31 cellular contexts compared by ENCODE assay signal in the genomic region with DNA sequence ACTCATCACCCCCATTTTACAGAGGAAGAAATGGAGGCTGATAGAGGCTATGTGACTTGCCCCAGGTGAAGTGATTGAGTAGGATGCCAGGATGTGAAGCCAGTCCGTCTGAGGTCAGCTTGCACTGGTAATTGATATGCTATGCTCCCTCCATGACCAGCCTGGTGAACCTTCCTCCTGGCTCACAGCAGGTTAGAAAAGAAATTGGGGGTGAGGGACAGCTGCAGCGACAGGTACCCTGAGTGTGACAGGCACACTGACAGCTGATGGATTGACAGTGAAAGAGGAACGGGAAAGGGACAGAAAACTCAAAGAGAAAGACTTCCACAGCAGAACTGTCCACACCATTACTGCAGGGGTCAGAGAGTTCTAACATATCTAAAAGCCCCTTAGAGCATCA.
"Had no signal": no experiment of that assay in that cellular context is flagged by ENCODE, and none has a peak within 500 bp of the region (broad histone marks: within the 10 kb centered on the region; RNA-seq: fewer than 3 reads in every experiment).

No MANE protein-coding gene starts in this region.

- H3K36me3 ChIP-seq: ascending aorta, breast epithelium, cardiac muscle cell, colonic mucosa, gastroesophageal sphincter, heart right ventricle had no signal

- H3K4me3 ChIP-seq: ascending aorta, breast epithelium, cardiac muscle cell, colonic mucosa, dorsolateral prefrontal cortex, esophagus squamous epithelium, gastroesophageal sphincter, heart right ventricle had no signal

- H3K27ac ChIP-seq: ascending aorta, breast epithelium, cardiac muscle cell, colonic mucosa, dorsolateral prefrontal cortex, esophagus squamous epithelium, gastroesophageal sphincter, heart right ventricle had no signal

- DNase-seq: activated CD4-positive, alpha-beta T cell treated with anti-CD3 and anti-CD28 coated beads for 4 hours; activated CD4-positive, alpha-beta T cell treated with anti-CD3 and anti-CD28 coated beads, Interleukin-2, amount 10 ng/mL, durations not matched to agents 7 days and 5 days; activated CD4-positive, alpha-beta T cell treated with anti-CD3 and anti-CD28 coated beads, Interleukin-2, amount 50 U/mL, for 4 hours; activated CD4-positive, CD25-positive, alpha-beta regulatory T cell; activated CD4-positive, CD25-positive, alpha-beta regulatory T cell treated with anti-CD3 and anti-CD28 coated beads, Interleukin-2, amount 50 U/mL, for 72 hours; activated CD8-positive, alpha-beta memory T cell treated with anti-CD3 and anti-CD28 coated beads for 24 hours; activated CD8-positive, alpha-beta memory T cell treated with anti-CD3 and anti-CD28 coated beads, Interleukin-2, amount 50 U/mL, for 4 hours; activated CD8-positive, alpha-beta T cell treated with anti-CD3 and anti-CD28 coated beads for 36 hours; activated effector memory CD4-positive, alpha-beta T cell treated with anti-CD3 and anti-CD28 coated beads, Interleukin-2, amount 50 U/mL, for 16 hours; activated naive CD4-positive, alpha-beta T cell treated with anti-CD3 and anti-CD28 coated beads, Interleukin-2, amount 10 ng/mL, durations not matched to agents 7 days and 5 days; activated naive CD8-positive, alpha-beta T cell treated with anti-CD3 and anti-CD28 coated beads, Interleukin-2, amount 10 ng/mL, durations not matched to agents 7 days and 5 days; activated T-cell treated with anti-CD3 and anti-CD28 coated beads, Interleukin-2, amount 50 U/mL, for 1 hour; activated T-cell treated with anti-CD3 and anti-CD28 coated beads, Interleukin-2, amount 50 U/mL, for 48 hours; central memory CD4-positive, alpha-beta T cell; cerebellar nuclear complex; colonic mucosa; dorsolateral prefrontal cortex; effector CD4-positive, alpha-beta T cell; effector memory CD8-positive, alpha-beta T cell; erythroblast; esophagus squamous epithelium; foreskin melanocyte; heart right ventricle; SW 1271; T-helper 1 cell; T-helper 2 cell had no signal

- H3K4me1 ChIP-seq: ascending aorta, breast epithelium, colonic mucosa, gastroesophageal sphincter had no signal

- H3K27me3 ChIP-seq: ascending aorta, breast epithelium, cardiac muscle cell, colonic mucosa, esophagus squamous epithelium, gastroesophageal sphincter, heart right ventricle had no signal

- H3K9me3 ChIP-seq: ascending aorta, breast epithelium, colonic mucosa, esophagus squamous epithelium, gastroesophageal sphincter, heart right ventricle had no signal

- ATAC-seq: activated CD8-positive, alpha-beta T cell treated with anti-CD3 and anti-CD28 coated beads for 36 hours; activated naive CD4-positive, alpha-beta T cell treated with anti-CD3 and anti-CD28 coated beads, Interleukin-2, amount 50 U/mL, for 72 hours; effector memory CD8-positive, alpha-beta T cell; gastroesophageal sphincter; heart right ventricle had no signal
